In the genomic region with DNA sequence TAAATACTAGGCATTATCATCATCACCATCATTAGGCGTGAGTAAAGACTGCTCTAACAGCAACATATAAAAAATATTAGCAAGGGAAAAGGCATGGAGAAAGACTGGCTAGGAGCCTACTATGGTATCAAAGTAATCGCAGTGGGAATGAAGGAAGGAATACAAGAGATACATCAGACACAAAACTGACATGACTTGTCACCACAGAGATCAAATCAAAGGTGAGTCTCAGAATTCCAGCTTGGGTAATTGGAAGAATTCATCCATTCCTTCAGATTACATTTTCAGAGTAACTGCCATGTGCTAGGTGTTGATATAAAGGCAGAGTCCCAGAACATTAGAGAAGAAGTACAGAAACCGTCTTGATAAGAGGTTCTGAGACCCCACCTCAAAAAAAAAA, we compare ENCODE assay signal across 29 cellular contexts. TPM values are rescaled to one million over a fixed set of nuclear protein-coding genes. Genes with fewer than 3 reads are reported as not detected.
A peak's percentile ranks its signal among the peaks of the same experiment; 100 is the strongest.
DNase-seq lines count a peak whose midpoint lies in the region; ATAC-seq lines count a peak whose summit lies in the region.
"Had no signal": no experiment of that assay in that cellular context is flagged by ENCODE, and none has a peak within 500 bp of the region (broad histone marks: within the 10 kb centered on the region; RNA-seq: fewer than 3 reads in every experiment).

No MANE protein-coding gene starts in this region.

- DNase-seq in activated CD4-positive, alpha-beta T cell treated with anti-CD3 and anti-CD28 coated beads, Interleukin-2, amount 10 ng/mL, durations not matched to agents 24 days and 14 days, result no peak
- no peak for DNase-seq in activated CD4-positive, alpha-beta T cell treated with anti-CD3 and anti-CD28 coated beads, Interleukin-2, amount 10 ng/mL, durations not matched to agents 7 days and 5 days
- no peak for DNase-seq in stimulated activated naive CD8-positive, alpha-beta T cell treated with anti-CD3 and anti-CD28 coated beads, Interleukin-15, amount 100 ng/mL, for 72 hours
- DNase-seq in stimulated activated naive CD8-positive, alpha-beta T cell treated with anti-CD3 and anti-CD28 coated beads, Interleukin-15, Interleukin-2, amounts not matched to agents 100 U/mL and 50 U/mL, for 24 hours, result no peak
- no peak for DNase-seq in naive thymus-derived CD8-positive, alpha-beta T cell
- no peak for DNase-seq in SJCRH30
- DNase-seq: 8988T; activated CD4-positive, alpha-beta T cell treated with anti-CD3 and anti-CD28 coated beads, Interleukin-2, amount 50 U/mL, for 48 hours; activated naive CD4-positive, alpha-beta T cell treated with Interleukin-2 at 50 U/mL for 16 hours; colonic mucosa; effector memory CD4-positive, alpha-beta T cell; erythroblast; glutamatergic neuron; GOT3; Kasumi-1; mucosa of descending colon; MV-4-11; NCI-H526; PC-9; right cardiac atrium; spleen; uterus had no signal

- H3K36me3 Mint-ChIP-seq in activated CD4-positive, alpha-beta T cell treated with anti-CD3 and anti-CD28 coated beads, Interleukin-2, amount 10 ng/mL, durations not matched to agents 24 days and 14 days (ENCODE audit: low read depth), result peaks cover 50% of the 10 kb centered on the region
- H3K36me3 Mint-ChIP-seq in activated CD4-positive, alpha-beta T cell treated with anti-CD3 and anti-CD28 coated beads, Interleukin-2, amount 10 ng/mL, durations not matched to agents 7 days and 5 days (ENCODE audit: low read depth), result peaks cover 52% of the 10 kb centered on the region
- H3K36me3 Mint-ChIP-seq in naive thymus-derived CD8-positive, alpha-beta T cell, result peaks cover 5 to 77% (median 10%) of the 10 kb centered on the region in 3 donors

- intact Hi-C loops in activated CD4-positive, alpha-beta T cell treated with anti-CD3 and anti-CD28 coated beads, Interleukin-2, amount 10 ng/mL, durations not matched to agents 24 days and 14 days (cut with micrococcal nuclease), result no loop called here

- no peak overlapping the region for H3K4me3 Mint-ChIP-seq in activated CD4-positive, alpha-beta T cell treated with anti-CD3 and anti-CD28 coated beads, Interleukin-2, amount 10 ng/mL, durations not matched to agents 24 days and 14 days
- no peak overlapping the region for H3K4me3 Mint-ChIP-seq in activated CD4-positive, alpha-beta T cell treated with anti-CD3 and anti-CD28 coated beads, Interleukin-2, amount 10 ng/mL, durations not matched to agents 7 days and 5 days
- H3K4me3 Mint-ChIP-seq in stimulated activated naive CD8-positive, alpha-beta T cell treated with anti-CD3 and anti-CD28 coated beads, Interleukin-15, amount 100 ng/mL, for 72 hours, result no peak overlapping the region
- peak overlapping the region in 7 of 10 donors; percentile 3 to 59 (median 37) for H3K4me3 Mint-ChIP-seq in naive thymus-derived CD8-positive, alpha-beta T cell
- H3K4me3 Mint-ChIP-seq: CD14-positive monocyte, neural progenitor cell had no signal

- no peaks in the 10 kb centered on the region for H3K9me3 ChIP-seq in SJCRH30 (replicated peaks)
- H3K9me3 ChIP-seq: breast epithelium, colonic mucosa, mucosa of descending colon, spleen, uterus had no signal

- ATAC-seq in stimulated activated naive CD8-positive, alpha-beta T cell treated with anti-CD3 and anti-CD28 coated beads, Interleukin-15, amount 100 ng/mL, for 72 hours, result no peak
- ATAC-seq in stimulated activated naive CD8-positive, alpha-beta T cell treated with anti-CD3 and anti-CD28 coated beads, Interleukin-15, Interleukin-2, amounts not matched to agents 100 U/mL and 50 U/mL, for 24 hours, result no peak
- ATAC-seq in naive thymus-derived CD8-positive, alpha-beta T cell, result no peak
- ATAC-seq in GM18517 (IDR thresholded peaks at IDR 0.05; ENCODE audit: unreplicated experiment) (no peak), HG03354 (IDR thresholded peaks at IDR 0.05; ENCODE audit: poor library complexity, severe bottlenecking, unreplicated experiment) (no peak)
- ATAC-seq: HepG2, mucosa of descending colon, Right ventricle myocardium inferior had no signal

- CTCF ChIA-PET in activated CD4-positive, alpha-beta T cell treated with anti-CD3 and anti-CD28 coated beads, Interleukin-2, amount 10 ng/mL, durations not matched to agents 7 days and 5 days (lab: Charles Lee), result interaction anchor here (0.7 to 1.2 kb wide), 3 partner anchors 37 to 155 kb away, joined by 3 to 6 read pairs (median 3); no protein-coding TSS in a partner anchor

- H3K36me3 ChIP-seq in SJCRH30, result peaks cover 4% of the 10 kb centered on the region; the same call in 1 of the 2 replicates
- H3K36me3 ChIP-seq: breast epithelium, colonic mucosa, uterus had no signal

- H3K27ac Mint-ChIP-seq in activated CD4-positive, alpha-beta T cell treated with anti-CD3 and anti-CD28 coated beads, Interleukin-2, amount 10 ng/mL, durations not matched to agents 24 days and 14 days, result peak overlapping the region; percentile 31
- H3K27ac Mint-ChIP-seq in activated CD4-positive, alpha-beta T cell treated with anti-CD3 and anti-CD28 coated beads, Interleukin-2, amount 10 ng/mL, durations not matched to agents 7 days and 5 days, result no peak overlapping the region
- peak overlapping the region; percentile 13 to 50 for H3K27ac Mint-ChIP-seq in stimulated activated naive CD8-positive, alpha-beta T cell treated with anti-CD3 and anti-CD28 coated beads, Interleukin-15, amount 100 ng/mL, for 72 hours
- H3K27ac Mint-ChIP-seq in naive thymus-derived CD8-positive, alpha-beta T cell, result peak overlapping the region; percentile 10 to 83 (median 43)
- H3K27ac Mint-ChIP-seq: neural progenitor cell had no signal

- no peak overlapping the region for H3K27ac ChIP-seq in SJCRH30
- H3K27ac ChIP-seq: breast epithelium, colonic mucosa, neural progenitor cell, PC-9, spleen had no signal

- peaks cover 4% of the 10 kb centered on the region for H3K4me1 ChIP-seq in SJCRH30
- H3K4me1 ChIP-seq: breast epithelium, colonic mucosa, neural progenitor cell, uterus had no signal

- POLR2A ChIA-PET in activated CD4-positive, alpha-beta T cell treated with anti-CD3 and anti-CD28 coated beads, Interleukin-2, amount 10 ng/mL, durations not matched to agents 7 days and 5 days (lab: Charles Lee), result no interaction called here
- POLR2A ChIA-PET in naive thymus-derived CD8-positive, alpha-beta T cell (lab: Charles Lee), result interaction anchor here (9.1 kb wide), 1 partner anchor 10 kb away, joined by 69 read pairs; a partner anchor contains a TSS

- no peaks in the 10 kb centered on the region for H3K9me3 Mint-ChIP-seq in activated CD4-positive, alpha-beta T cell treated with anti-CD3 and anti-CD28 coated beads, Interleukin-2, amount 10 ng/mL, durations not matched to agents 24 days and 14 days
- no peaks in the 10 kb centered on the region for H3K9me3 Mint-ChIP-seq in activated CD4-positive, alpha-beta T cell treated with anti-CD3 and anti-CD28 coated beads, Interleukin-2, amount 10 ng/mL, durations not matched to agents 7 days and 5 days
- no peaks in the 10 kb centered on the region for H3K9me3 Mint-ChIP-seq in stimulated activated naive CD8-positive, alpha-beta T cell treated with anti-CD3 and anti-CD28 coated beads, Interleukin-15, amount 100 ng/mL, for 72 hours
- no peaks in the 10 kb centered on the region for H3K9me3 Mint-ChIP-seq in naive thymus-derived CD8-positive, alpha-beta T cell
- H3K9me3 Mint-ChIP-seq: CD14-positive monocyte, neural progenitor cell had no signal

- H3K4me3 ChIP-seq in SJCRH30, result no peak overlapping the region
- H3K4me3 ChIP-seq: breast epithelium, colonic mucosa, mucosa of descending colon, neural progenitor cell, PC-9, spleen, uterus had no signal

- no peaks in the 10 kb centered on the region for H3K27me3 ChIP-seq in SJCRH30
- H3K27me3 ChIP-seq: breast epithelium, colonic mucosa, neural progenitor cell, spleen, uterus had no signal

- H3K27me3 Mint-ChIP-seq in activated CD4-positive, alpha-beta T cell treated with anti-CD3 and anti-CD28 coated beads, Interleukin-2, amount 10 ng/mL, durations not matched to agents 24 days and 14 days, result no peaks in the 10 kb centered on the region
- no peaks in the 10 kb centered on the region for H3K27me3 Mint-ChIP-seq in activated CD4-positive, alpha-beta T cell treated with anti-CD3 and anti-CD28 coated beads, Interleukin-2, amount 10 ng/mL, durations not matched to agents 7 days and 5 days
- H3K27me3 Mint-ChIP-seq in stimulated activated naive CD8-positive, alpha-beta T cell treated with anti-CD3 and anti-CD28 coated beads, Interleukin-15, amount 100 ng/mL, for 72 hours, result no peaks in the 10 kb centered on the region
- no peaks in the 10 kb centered on the region for H3K27me3 Mint-ChIP-seq in naive thymus-derived CD8-positive, alpha-beta T cell

- H3K4me1 Mint-ChIP-seq in activated CD4-positive, alpha-beta T cell treated with anti-CD3 and anti-CD28 coated beads, Interleukin-2, amount 10 ng/mL, durations not matched to agents 24 days and 14 days, result peaks cover 30% of the 10 kb centered on the region
- peaks cover 43% of the 10 kb centered on the region for H3K4me1 Mint-ChIP-seq in activated CD4-positive, alpha-beta T cell treated with anti-CD3 and anti-CD28 coated beads, Interleukin-2, amount 10 ng/mL, durations not matched to agents 7 days and 5 days
- H3K4me1 Mint-ChIP-seq in stimulated activated naive CD8-positive, alpha-beta T cell treated with anti-CD3 and anti-CD28 coated beads, Interleukin-15, amount 100 ng/mL, for 72 hours, result peaks cover 63% of the 10 kb centered on the region
- H3K4me1 Mint-ChIP-seq in naive thymus-derived CD8-positive, alpha-beta T cell, result peaks cover 36 to 70% (median 68%) of the 10 kb centered on the region in 4 donors
- H3K4me1 Mint-ChIP-seq: CD14-positive monocyte had no signal

RNA-seq across cellular contexts. Expression of a gene that starts 10.2 kb away (rescaled TPM):
- 21.8 and 22.2 TPM in 2 replicates for total RNA-seq in activated CD4-positive, alpha-beta T cell treated with anti-CD3 and anti-CD28 coated beads, Interleukin-2, amount 10 ng/mL, durations not matched to agents 24 days and 14 days
- total RNA-seq in activated CD4-positive, alpha-beta T cell treated with anti-CD3 and anti-CD28 coated beads, Interleukin-2, amount 10 ng/mL, durations not matched to agents 7 days and 5 days, result 10 to 100 TPM; 29.2 to 31.2 TPM
- total RNA-seq in naive thymus-derived CD8-positive, alpha-beta T cell, result 10 to 100 TPM; 65.7 to 69.7 TPM
- 10 to 100 TPM; 20.6 to 38.2 (median 24.3) TPM for polyA plus RNA-seq in naive thymus-derived CD8-positive, alpha-beta T cell
- total RNA-seq in SJCRH30 (2014; rRNA removed; shearing (Covaris generic)), result 4.8 and 7.0 TPM in 2 replicates

RNA-seq across cellular contexts. Expression of a gene that starts 11.1 kb away (rescaled TPM):
- total RNA-seq in activated CD4-positive, alpha-beta T cell treated with anti-CD3 and anti-CD28 coated beads, Interleukin-2, amount 10 ng/mL, durations not matched to agents 24 days and 14 days, result 45.4 and 46.5 TPM in 2 replicates
- 10 to 100 TPM; 66.7 to 71.1 TPM for total RNA-seq in activated CD4-positive, alpha-beta T cell treated with anti-CD3 and anti-CD28 coated beads, Interleukin-2, amount 10 ng/mL, durations not matched to agents 7 days and 5 days
- total RNA-seq in naive thymus-derived CD8-positive, alpha-beta T cell, result 10 to 100 TPM; 87.8 to 88.9 TPM
- 10 to 100 TPM; 38.3 to 64.4 (median 43.0) TPM for polyA plus RNA-seq in naive thymus-derived CD8-positive, alpha-beta T cell
- 30.1 and 37.3 TPM in 2 replicates for total RNA-seq in SJCRH30 (2014; rRNA removed; shearing (Covaris generic))

RNA-seq across cellular contexts. Expression of a gene that starts 28.2 kb away (rescaled TPM):
- 0.90 and 0.98 TPM in 2 replicates for total RNA-seq in activated CD4-positive, alpha-beta T cell treated with anti-CD3 and anti-CD28 coated beads, Interleukin-2, amount 10 ng/mL, durations not matched to agents 24 days and 14 days
- under 1 TPM; 0.89 to 0.99 TPM for total RNA-seq in activated CD4-positive, alpha-beta T cell treated with anti-CD3 and anti-CD28 coated beads, Interleukin-2, amount 10 ng/mL, durations not matched to agents 7 days and 5 days
- total RNA-seq in naive thymus-derived CD8-positive, alpha-beta T cell, result under 1 TPM; 0.23 to 0.49 TPM
- polyA plus RNA-seq in naive thymus-derived CD8-positive, alpha-beta T cell, result under 1 TPM; 0.05 to 0.38 (median 0.07) TPM
- total RNA-seq in SJCRH30 (2014; rRNA removed; shearing (Covaris generic)), result 2.4 and 2.5 TPM in 2 replicates
- polyA plus RNA-seq: CD14-positive monocyte had no signal

RNA-seq across cellular contexts. Expression of a gene that starts 47.1 kb away (rescaled TPM):
- 8.1 TPM in 2 replicates for total RNA-seq in activated CD4-positive, alpha-beta T cell treated with anti-CD3 and anti-CD28 coated beads, Interleukin-2, amount 10 ng/mL, durations not matched to agents 24 days and 14 days
- 1 to 10 TPM; 2.2 to 2.4 TPM for total RNA-seq in activated CD4-positive, alpha-beta T cell treated with anti-CD3 and anti-CD28 coated beads, Interleukin-2, amount 10 ng/mL, durations not matched to agents 7 days and 5 days
- 1 to 10 TPM; 2.3 TPM for total RNA-seq in naive thymus-derived CD8-positive, alpha-beta T cell
- 1 to 10 TPM in 1 of 3 donors, under 1 TPM in 1, not detected in 1; 0.30 to 1.2 TPM for polyA plus RNA-seq in naive thymus-derived CD8-positive, alpha-beta T cell
- total RNA-seq in SJCRH30 (2014; rRNA removed; shearing (Covaris generic)), result 1.8 and 1.9 TPM in 2 replicates

RNA-seq across cellular contexts. Expression of a gene that starts 56.3 kb away (rescaled TPM):
- 0.31 and 0.33 TPM in 2 replicates for total RNA-seq in activated CD4-positive, alpha-beta T cell treated with anti-CD3 and anti-CD28 coated beads, Interleukin-2, amount 10 ng/mL, durations not matched to agents 24 days and 14 days
- under 1 TPM in 1 of 2 experiments, not detected in 1; 0.50 TPM for total RNA-seq in activated CD4-positive, alpha-beta T cell treated with anti-CD3 and anti-CD28 coated beads, Interleukin-2, amount 10 ng/mL, durations not matched to agents 7 days and 5 days
- not detected for total RNA-seq in naive thymus-derived CD8-positive, alpha-beta T cell
- polyA plus RNA-seq in naive thymus-derived CD8-positive, alpha-beta T cell, result not detected
- total RNA-seq in SJCRH30 (2014; rRNA removed; shearing (Covaris generic)), result 0.24 and 0.56 TPM in 2 replicates
- total RNA-seq: PC-9, Right ventricle myocardium inferior had no signal

Comparison
In these comparisons a context has a peak if more than half of its experiments do, and no peak if none do; other contexts are left out.
1. H3K4me3 Mint-ChIP-seq: peak in naive thymus-derived CD8-positive, alpha-beta T cell (7 of 10); none in activated CD4-positive, alpha-beta T cell treated with anti-CD3 and anti-CD28 coated beads, Interleukin-2, amount 10 ng/mL, durations not matched to agents 24 days and 14 days (single experiment), activated CD4-positive, alpha-beta T cell treated with anti-CD3 and anti-CD28 coated beads, Interleukin-2, amount 10 ng/mL, durations not matched to agents 7 days and 5 days (single experiment) and stimulated activated naive CD8-positive, alpha-beta T cell treated with anti-CD3 and anti-CD28 coated beads, Interleukin-15, amount 100 ng/mL, for 72 hours (0 of 2).